In the genomic region with DNA sequence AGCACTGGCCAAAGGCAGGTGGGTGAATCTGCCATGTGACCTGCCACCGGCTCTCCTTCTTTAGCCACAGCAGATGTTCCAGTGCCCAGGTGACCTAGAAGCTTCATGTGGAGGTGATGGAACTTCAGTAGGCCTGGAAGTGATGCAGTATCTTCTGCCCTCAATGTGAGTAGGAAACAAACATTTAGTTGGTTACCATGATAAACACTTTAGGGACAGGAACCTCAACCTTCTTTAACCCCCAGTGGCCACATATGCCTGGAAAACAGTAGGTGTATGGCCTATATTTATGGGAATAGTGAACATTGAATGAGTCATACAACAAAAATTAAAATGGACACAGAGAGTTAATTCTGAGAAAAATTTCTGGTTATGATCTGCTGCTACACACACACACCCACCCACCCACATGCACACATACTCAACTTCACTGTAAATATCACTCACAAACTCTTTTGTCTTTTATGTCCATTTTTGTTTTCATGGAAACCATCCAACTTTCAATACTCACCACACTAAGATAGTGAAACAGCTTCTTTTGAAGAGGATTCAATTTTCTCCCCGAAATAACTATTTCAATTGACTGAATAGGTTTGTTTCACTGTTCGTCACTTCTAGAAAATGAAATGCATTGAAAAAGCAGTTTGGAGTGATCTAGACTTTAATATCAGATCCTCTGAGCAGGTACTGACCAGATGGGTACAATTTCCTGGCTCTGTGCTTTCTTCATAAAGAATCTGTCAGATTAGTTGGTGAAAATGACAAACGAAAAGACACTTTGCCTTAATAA, we compare ENCODE assay signal across 10 cellular contexts.
A peak's percentile ranks its signal among the peaks of the same experiment; 100 is the strongest.
DNase-seq lines count a peak whose midpoint lies in the region; ATAC-seq, FAIRE-seq and TF ChIP-seq lines count a peak whose summit lies in the region.
"Had no signal": no experiment of that assay in that cellular context is flagged by ENCODE, and none has a peak within 500 bp of the region (broad histone marks: within the 10 kb centered on the region; RNA-seq: fewer than 3 reads in every experiment).

No MANE protein-coding gene starts in this region.

- intact Hi-C loops in endothelial cell of umbilical vein (cut with micrococcal nuclease) = loop anchor here (10.0 kb wide), 1 partner anchor 603 kb away; a partner anchor contains a TSS

- POLR2A ChIA-PET in endothelial cell of umbilical vein (lab: Charles Lee) = no interaction called here

- H3K4me1 ChIP-seq in endothelial cell of umbilical vein (ENCODE audit: control insufficient read depth, extremely low read depth, insufficient read depth, low read length) = peaks cover 50% of the 10 kb centered on the region

- in situ Hi-C loops in ACHN (cut with HindIII; ENCODE audit: low pct_ligation_motif_present, low pct_unique_long_range_greater_than_20kb, low sequenced_read_pairs) = no loop called here

- no TSS peak for BruUV-seq in endothelial cell of umbilical vein (replicated peaks; lab: Mats Ljungman, UMichigan)

- FAIRE-seq in endothelial cell of umbilical vein (lab: Jason Lieb, UNC) = no peak
- FAIRE-seq: frontal cortex had no signal

- no peaks in the 10 kb centered on the region for H4K20me1 ChIP-seq in endothelial cell of umbilical vein (replicated peaks; ENCODE audit: control insufficient read depth, extremely low read depth, insufficient read depth, low read length)

- dilution Hi-C loops in endothelial cell of umbilical vein (cut with MboI; ENCODE audit: extremely low pct_ligation_motif_present, low sequenced_read_pairs) = no loop called here

- H2AFZ ChIP-seq in endothelial cell of umbilical vein (ENCODE audit: low read depth, low read length) = no peak overlapping the region

- TF ChIP-seq CTCF in endothelial cell of umbilical vein (IDR thresholded peaks at IDR 0.05; ENCODE audit: extremely low read depth in 1 of 2, insufficient read depth in 1 of 2, low read depth in 1 of 2, low read length in 2 of 2) = no peak

- no peaks in the 10 kb centered on the region for H3K27me3 ChIP-seq in endothelial cell of umbilical vein (ENCODE audit: control insufficient read depth in 2 of 2, insufficient read depth in 2 of 2, low read length in 2 of 2)

- H3K4me3 ChIP-seq in endothelial cell of umbilical vein (replicated peaks in 1 of 3; ENCODE audit: insufficient read depth in 1 of 3, low read depth in 1 of 3, low read length in 3 of 3) = no peak overlapping the region

- H3K9me1 ChIP-seq in endothelial cell of umbilical vein (replicated peaks; ENCODE audit: control insufficient read depth, extremely low read depth, insufficient read depth, low read length) = no peaks in the 10 kb centered on the region

- H3K36me3 ChIP-seq in endothelial cell of umbilical vein (ENCODE audit: control insufficient read depth in 2 of 2, extremely low read depth in 1 of 2, insufficient read depth in 2 of 2, low read length in 2 of 2) = no peaks in the 10 kb centered on the region

- peak overlapping the region; percentile 84 for H3K27ac ChIP-seq in endothelial cell of umbilical vein (ENCODE audit: insufficient read depth, low read depth, low read length)

- peak overlapping the region; percentile 28 for H3K4me2 ChIP-seq in endothelial cell of umbilical vein (ENCODE audit: insufficient read depth, low read length)

- DNase-seq in COLO829 (ENCODE audit: low spot score) (peak; percentile 24), endothelial cell of umbilical vein (ENCODE audit: low read depth, low spot score) (peak; percentile 45), NCI-H69 (lab: John Stamatoyannopoulos, UW) (no peak), NCI-H446 treated with DMSO at 0.1 percent for 48 hours (lab: John Stamatoyannopoulos, UW) (no peak), hepatic stellate cell (ENCODE audit: low spot score) (no peak), ACHN (no peak)
- DNase-seq: CD8-positive, alpha-beta memory T cell had no signal

- no peak overlapping the region for H3K9ac ChIP-seq in endothelial cell of umbilical vein (replicated peaks; ENCODE audit: extremely low read depth, insufficient read depth, low read length)

- ATAC-seq in GM19438 (IDR thresholded peaks at IDR 0.05; ENCODE audit: low read depth, unreplicated experiment) = peak; percentile 61
- peak; percentile 43 for ATAC-seq in HG03354 (IDR thresholded peaks at IDR 0.05; ENCODE audit: poor library complexity, severe bottlenecking, unreplicated experiment)

- no peak for TF ChIP-seq POLR2A in endothelial cell of umbilical vein (IDR thresholded peaks at IDR 0.05; ENCODE audit: low read depth, low read length)

- CTCF ChIA-PET in endothelial cell of umbilical vein (lab: Charles Lee) = interaction anchor here (1.4 kb wide), 1 partner anchor 19 kb away, joined by 3 read pairs; no protein-coding TSS in a partner anchor

- peaks cover 72% of the 10 kb centered on the region for H3K79me2 ChIP-seq in endothelial cell of umbilical vein (ENCODE audit: control insufficient read depth, insufficient read depth, low read length)

- H3K9me3 ChIP-seq in endothelial cell of umbilical vein (replicated peaks; ENCODE audit: control insufficient read depth, insufficient read depth, low read length) = no peaks in the 10 kb centered on the region

TF ChIP-seq in endothelial cell of umbilical vein, 7 proteins besides CTCF, POLR2A, EP300 and RAD21:
- TF ChIP-seq, protein P1, sequence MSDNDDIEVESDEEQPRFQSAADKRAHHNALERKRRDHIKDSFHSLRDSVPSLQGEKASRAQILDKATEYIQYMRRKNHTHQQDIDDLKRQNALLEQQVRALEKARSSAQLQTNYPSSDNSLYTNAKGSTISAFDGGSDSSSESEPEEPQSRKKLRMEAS (IDR thresholded peaks at IDR 0.05; ENCODE audit: insufficient read depth, insufficient read length) = no peak
- no peak for TF ChIP-seq EZH2 (IDR thresholded peaks at IDR 0.05; ENCODE audit: borderline replicate concordance, low read depth, low read length, severe bottlenecking)
- TF ChIP-seq GATA2 (IDR thresholded peaks at IDR 0.05; ENCODE audit: insufficient read depth, insufficient read length, low read depth, low read length) = no peak
- TF ChIP-seq POLR2AphosphoS5 (IDR thresholded peaks at IDR 0.05; ENCODE audit: insufficient read depth, low read depth, low read length) = no peak
- TF ChIP-seq FOS (IDR thresholded peaks at IDR 0.05; ENCODE audit: borderline replicate concordance, insufficient read depth, low read length) = peak; percentile 23
- TF ChIP-seq JUN (IDR thresholded peaks at IDR 0.05; ENCODE audit: borderline replicate concordance, insufficient read depth, insufficient read length, low read depth) = peak; percentile 10
TF ChIP-seq in endothelial cell of umbilical vein: peak in this region for 2.

Comparison
In these comparisons a context has a peak if more than half of its experiments do, and no peak if none do; other contexts are left out.
1. DNase-seq: peak in COLO829 (single experiment) and endothelial cell of umbilical vein (single experiment); none in NCI-H69 (single experiment), NCI-H446 treated with DMSO at 0.1 percent for 48 hours (single experiment), hepatic stellate cell (single experiment) and ACHN (single experiment).